Comparison of ENCODE assay signal across 9 cellular contexts in the genomic region with DNA sequence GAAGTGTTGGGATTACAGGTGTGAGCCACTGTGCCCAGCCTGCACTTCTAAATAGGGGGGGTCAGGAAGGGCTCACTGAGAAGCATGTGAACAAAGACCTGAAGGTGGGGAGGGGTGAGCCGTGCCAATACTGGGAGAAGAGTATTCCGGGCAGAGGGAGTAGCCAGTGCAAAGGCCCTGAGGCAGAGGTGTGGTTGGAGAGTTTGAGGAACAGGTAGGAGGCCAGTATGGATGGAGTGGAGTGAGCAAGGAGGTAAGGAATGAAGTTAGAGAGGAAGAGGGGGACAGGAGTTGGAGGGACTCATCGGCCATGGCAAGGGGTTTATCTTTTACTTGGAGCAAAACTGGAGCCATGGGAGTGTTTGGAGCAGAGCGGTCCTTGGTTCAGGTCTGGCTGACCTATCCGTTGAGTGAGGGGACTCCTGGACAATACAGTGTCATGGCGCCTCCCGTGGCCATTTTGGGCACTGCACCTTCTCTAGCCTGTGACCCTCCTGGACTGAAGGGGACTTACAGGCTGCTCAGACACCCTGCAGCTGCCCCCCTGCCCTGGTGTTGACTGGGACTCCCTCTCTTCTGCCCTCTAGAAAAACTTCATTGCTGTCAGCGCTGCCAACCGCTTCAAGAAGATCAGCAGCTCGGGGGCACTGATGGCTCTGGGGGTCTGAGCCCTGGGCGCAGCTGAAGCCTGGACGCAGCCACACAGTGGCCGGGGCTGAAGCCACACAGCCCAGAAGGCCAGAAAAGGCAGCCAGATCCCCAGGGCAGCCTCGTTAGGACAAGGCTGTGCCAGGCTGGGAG. TPM values are rescaled to one million over a fixed set of nuclear protein-coding genes. Genes with fewer than 3 reads are reported as not detected.
DNase-seq lines count a peak whose midpoint lies in the region; ATAC-seq and TF ChIP-seq lines count a peak whose summit lies in the region.
"Had no signal": no experiment of that assay in that cellular context is flagged by ENCODE, and none has a peak within 500 bp of the region (broad histone marks: within the 10 kb centered on the region; RNA-seq: fewer than 3 reads in every experiment).

No MANE protein-coding gene starts in this region.

- 61 to 63% methylated on average over 14 of the region's 14 CpGs for WGBS in heart right ventricle, 2 donors
- 65% methylated on average over 14 of the region's 14 CpGs for WGBS in smooth muscle cell (ENCODE audit: low lambda C conversion rate)

- H3K79me2 ChIP-seq in smooth muscle cell (ENCODE audit: low read depth), result no peaks in the 10 kb centered on the region

- H3K27ac Mint-ChIP-seq in activated T-helper 2 cell treated with anti-CD3 and anti-CD28 coated beads, Interferon-gamma antibody, Interleukin-2, Interleukin-4, amounts not matched to agents 10 μg/mL and 5 μg/mL and 100 μg/mL, durations not matched to agents 14 hours and 24 hours and 36 hours, result no peak overlapping the region

- H3K4me3 Mint-ChIP-seq in activated T-helper 2 cell treated with anti-CD3 and anti-CD28 coated beads, Interferon-gamma antibody, Interleukin-2, Interleukin-4, amounts not matched to agents 10 μg/mL and 5 μg/mL and 100 μg/mL, durations not matched to agents 14 hours and 24 hours and 36 hours (ENCODE audit: low read depth), result no peak overlapping the region

- no peaks in the 10 kb centered on the region for H4K20me1 ChIP-seq in smooth muscle cell (ENCODE audit: low read depth)

- H3K4me3 ChIP-seq in Peyer's patch (no peak overlapping the region), heart right ventricle (no peak overlapping the region), smooth muscle cell (no peak overlapping the region)

- no peaks in the 10 kb centered on the region for H3K36me3 Mint-ChIP-seq in activated T-helper 2 cell treated with anti-CD3 and anti-CD28 coated beads, Interferon-gamma antibody, Interleukin-2, Interleukin-4, amounts not matched to agents 10 μg/mL and 5 μg/mL and 100 μg/mL, durations not matched to agents 14 hours and 24 hours and 36 hours (ENCODE audit: low read depth)

- DNase-seq in A172 (ENCODE audit: low spot score) (peak; percentile 69), GM10266 (ENCODE audit: extremely low spot score) (peak; percentile 76), Peyer's patch (peak; percentile 58 to 79 (median 67)), heart right ventricle (peak; percentile 69 to 70), smooth muscle cell (lab: John Stamatoyannopoulos, UW; ENCODE audit: unreplicated experiment) (peak; percentile 25), NCI-H187 treated with DMSO at 0.1 percent for 48 hours (lab: John Stamatoyannopoulos, UW) (no peak)
- peak; percentile 34 for DNase-seq in activated T-helper 2 cell treated with anti-CD3 and anti-CD28 coated beads, Interferon-gamma antibody, Interleukin-2, Interleukin-4, amounts not matched to agents 10 μg/mL and 5 μg/mL and 100 μg/mL, durations not matched to agents 14 hours and 24 hours and 36 hours (ENCODE audit: low spot score)

- no peaks in the 10 kb centered on the region for H3K9me3 Mint-ChIP-seq in activated T-helper 2 cell treated with anti-CD3 and anti-CD28 coated beads, Interferon-gamma antibody, Interleukin-2, Interleukin-4, amounts not matched to agents 10 μg/mL and 5 μg/mL and 100 μg/mL, durations not matched to agents 14 hours and 24 hours and 36 hours

- intact Hi-C loops in activated T-helper 2 cell treated with anti-CD3 and anti-CD28 coated beads, Interferon-gamma antibody, Interleukin-2, Interleukin-4, amounts not matched to agents 10 μg/mL and 5 μg/mL and 100 μg/mL, durations not matched to agents 14 hours and 24 hours and 36 hours (cut with micrococcal nuclease), result no loop called here
- intact Hi-C loops in heart right ventricle (cut with DNase I), result no loop called here

- TF ChIP-seq CTCF in GM10266 (IDR thresholded peaks at IDR 0.05; ENCODE audit: control insufficient read depth, insufficient read depth, low read depth, missing control alignments) (peak; percentile 81), Peyer's patch (IDR thresholded peaks at IDR 0.05) (peak; percentile 45 to 68 (median 51)), heart right ventricle (IDR thresholded peaks at IDR 0.05) (peak; percentile 61 to 90 (median 82)), smooth muscle cell (IDR thresholded peaks at IDR 0.05; ENCODE audit: borderline replicate concordance, insufficient read depth, poor library complexity, severe bottlenecking) (peak; percentile 94)

- peaks cover 29% of the 10 kb centered on the region for H3F3A ChIP-seq in smooth muscle cell (ENCODE audit: low read depth)

- no peak overlapping the region for H3K4me2 ChIP-seq in smooth muscle cell

- H3K9ac ChIP-seq in smooth muscle cell (ENCODE audit: low read depth), result no peak overlapping the region

- H3K4me1 Mint-ChIP-seq in activated T-helper 2 cell treated with anti-CD3 and anti-CD28 coated beads, Interferon-gamma antibody, Interleukin-2, Interleukin-4, amounts not matched to agents 10 μg/mL and 5 μg/mL and 100 μg/mL, durations not matched to agents 14 hours and 24 hours and 36 hours (ENCODE audit: low read depth), result peaks cover 7% of the 10 kb centered on the region

- H2AFZ ChIP-seq in smooth muscle cell (ENCODE audit: low read depth), result no peak overlapping the region

- H3K9me3 ChIP-seq in Peyer's patch (no peaks in the 10 kb centered on the region), heart right ventricle (no peaks in the 10 kb centered on the region), smooth muscle cell (replicated peaks; ENCODE audit: low read depth) (no peaks in the 10 kb centered on the region)

- no peaks in the 10 kb centered on the region for H3K36me3 ChIP-seq in Peyer's patch
- no peaks in the 10 kb centered on the region for H3K36me3 ChIP-seq in heart right ventricle
- no peaks in the 10 kb centered on the region for H3K36me3 ChIP-seq in smooth muscle cell (ENCODE audit: low read depth)

- H3K4me1 ChIP-seq in Peyer's patch, result peaks cover 0 to 24% (median 6%) of the 10 kb centered on the region in 4 donors
- peaks cover 16 to 51% (median 35%) of the 10 kb centered on the region in 9 donors for H3K4me1 ChIP-seq in heart right ventricle
- H3K4me1 ChIP-seq in smooth muscle cell (ENCODE audit: low read depth), result peaks cover 20% of the 10 kb centered on the region

- H3K27me3 ChIP-seq in Peyer's patch (no peaks in the 10 kb centered on the region), heart right ventricle (peaks cover 0 to 5% (median 0%) of the 10 kb centered on the region in 7 donors), smooth muscle cell (ENCODE audit: low read depth) (no peaks in the 10 kb centered on the region)

- no peak overlapping the region for H3K27ac ChIP-seq in Peyer's patch
- peak overlapping the region in 6 of 10 donors; percentile 10 to 91 (median 67) for H3K27ac ChIP-seq in heart right ventricle
- H3K27ac ChIP-seq in smooth muscle cell (ENCODE audit: low read depth), result no peak overlapping the region

- TF ChIP-seq POLR2A in Peyer's patch (IDR thresholded peaks at IDR 0.05), result no peak

- no peaks in the 10 kb centered on the region for H3K27me3 Mint-ChIP-seq in activated T-helper 2 cell treated with anti-CD3 and anti-CD28 coated beads, Interferon-gamma antibody, Interleukin-2, Interleukin-4, amounts not matched to agents 10 μg/mL and 5 μg/mL and 100 μg/mL, durations not matched to agents 14 hours and 24 hours and 36 hours (ENCODE audit: low read depth)

- ATAC-seq in heart right ventricle (peak in 7 of 8 donors; percentile 23 to 38 (median 34)), GM18520 (IDR thresholded peaks at IDR 0.05; ENCODE audit: unreplicated experiment) (no peak)

RNA-seq across cellular contexts. Expression of a gene that starts 12.1 kb away (rescaled TPM):
- 2.4 TPM in 1 of 2 replicates, not detected in the other for total RNA-seq in A172 (2014; rRNA removed; shearing (Covaris generic))
- not detected for total RNA-seq in Peyer's patch
- not detected in 2 replicates for total RNA-seq in activated T-helper 2 cell treated with anti-CD3 and anti-CD28 coated beads, Interferon-gamma antibody, Interleukin-2, Interleukin-4, amounts not matched to agents 10 μg/mL and 5 μg/mL and 100 μg/mL, durations not matched to agents 14 hours and 24 hours and 36 hours
- total RNA-seq in heart right ventricle, result 1 to 10 TPM; 1.4 to 6.5 (median 2.5) TPM
- 1 to 10 TPM; 6.0 to 7.5 TPM for polyA plus RNA-seq in heart right ventricle
- total RNA-seq in smooth muscle cell, result 0.09 and 2.6 TPM in 2 replicates
- 2.1 and 3.3 TPM in 2 replicates for polyA plus RNA-seq in smooth muscle cell
- total RNA-seq: mononuclear cell had no signal

RNA-seq across cellular contexts. Expression of a gene that starts 14.2 kb away (rescaled TPM):
- total RNA-seq in A172 (2014; rRNA removed; shearing (Covaris generic)), result 0.55 and 0.91 TPM in 2 replicates
- total RNA-seq in Peyer's patch (under 1 TPM in 1 of 4 donors, not detected in 3; 0.57 TPM), heart right ventricle (1 to 10 TPM in 1 of 10 donors, under 1 TPM in 8, not detected in 1; 0.06 to 2.1 (median 0.28) TPM), smooth muscle cell (0.09 and 0.54 TPM in 2 replicates)
- 0.27 and 0.51 TPM in 2 replicates for total RNA-seq in activated T-helper 2 cell treated with anti-CD3 and anti-CD28 coated beads, Interferon-gamma antibody, Interleukin-2, Interleukin-4, amounts not matched to agents 10 μg/mL and 5 μg/mL and 100 μg/mL, durations not matched to agents 14 hours and 24 hours and 36 hours
- polyA plus RNA-seq in heart right ventricle (under 1 TPM in 1 of 2 donors, not detected in 1; 0.16 TPM), smooth muscle cell (0.22 TPM in 1 of 2 replicates, not detected in the other)
- total RNA-seq: mononuclear cell had no signal

RNA-seq across cellular contexts. Expression of a gene that starts 37.0 kb away (rescaled TPM):
- 2.4 and 2.5 TPM in 2 replicates for total RNA-seq in A172 (2014; rRNA removed; shearing (Covaris generic))
- 10 to 100 TPM in 1 of 4 donors, 1 to 10 TPM in 2, under 1 TPM in 1; 0.53 to 19.8 (median 2.3) TPM for total RNA-seq in Peyer's patch
- total RNA-seq in activated T-helper 2 cell treated with anti-CD3 and anti-CD28 coated beads, Interferon-gamma antibody, Interleukin-2, Interleukin-4, amounts not matched to agents 10 μg/mL and 5 μg/mL and 100 μg/mL, durations not matched to agents 14 hours and 24 hours and 36 hours, result not detected in 2 replicates
- total RNA-seq in heart right ventricle, result 1 to 10 TPM; 1.7 to 7.2 (median 5.0) TPM
- polyA plus RNA-seq in heart right ventricle, result 1 to 10 TPM in 1 of 2 donors, under 1 TPM in 1; 0.90 to 6.0 TPM
- total RNA-seq in smooth muscle cell, result 10.2 and 13.6 TPM in 2 replicates
- 3.7 and 6.2 TPM in 2 replicates for polyA plus RNA-seq in smooth muscle cell
- total RNA-seq: mononuclear cell had no signal

RNA-seq across cellular contexts. Expression of a gene that starts 37.1 kb away (rescaled TPM):
- 0.12 and 0.24 TPM in 2 replicates for total RNA-seq in A172 (2014; rRNA removed; shearing (Covaris generic))
- total RNA-seq in Peyer's patch (1 to 10 TPM in 1 of 4 donors, under 1 TPM in 1, not detected in 2; 0.47 to 1.7 TPM), heart right ventricle (under 1 TPM in 1 of 10 donors, not detected in 9; 0.15 TPM), smooth muscle cell (not detected in 2 replicates)
- total RNA-seq in activated T-helper 2 cell treated with anti-CD3 and anti-CD28 coated beads, Interferon-gamma antibody, Interleukin-2, Interleukin-4, amounts not matched to agents 10 μg/mL and 5 μg/mL and 100 μg/mL, durations not matched to agents 14 hours and 24 hours and 36 hours, result not detected in 2 replicates
- polyA plus RNA-seq in heart right ventricle (under 1 TPM; 0.03 to 0.07 TPM), smooth muscle cell (0.13 and 0.18 TPM in 2 replicates)
- total RNA-seq: mononuclear cell had no signal

Comparison
In these comparisons a context has a peak if more than half of its experiments do, and no peak if none do; other contexts are left out.
1. H3K27ac ChIP-seq: peak in heart right ventricle (6 of 10); none in Peyer's patch (0 of 4) and smooth muscle cell (single experiment).
2. Peak in every context shown above with its lines, with median percentiles within 50 percentile points of each other: CTCF ChIP-seq.